Comparison of ENCODE assay signal across 15 cellular contexts in genomic region chr1:18920931-18921330, GRCh38.
"Had no signal": no experiment of that assay in that cellular context is flagged by ENCODE, and none has a peak within 500 bp of the region (broad histone marks: within the 10 kb centered on the region; RNA-seq: fewer than 3 reads in every experiment).

No MANE protein-coding gene starts in this region.

- DNase-seq: activated CD4-positive, alpha-beta T cell treated with anti-CD3 and anti-CD28 coated beads, Interleukin-2, amount 50 U/mL, for 4 hours; activated naive CD4-positive, alpha-beta T cell; activated naive CD8-positive, alpha-beta T cell treated with anti-CD3 and anti-CD28 coated beads for 36 hours; amniotic stem cell; endodermal cell; foreskin keratinocyte; islet precursor cell; left colon; nucleus accumbens; stimulated activated naive B cell treated with anti-CD40 and anti-IgM and Interleukin-4, amounts not matched to agents 10 μg/mL and 1 μg/mL and 100 μg/mL, for 72 hours; transverse colon had no signal

- H3K27me3 ChIP-seq: cardiac muscle cell, foreskin keratinocyte, transverse colon had no signal

- H3K4me3 Mint-ChIP-seq: activated naive CD8-positive, alpha-beta T cell treated with anti-CD3 and anti-CD28 coated beads for 36 hours; endodermal cell; natural killer cell treated with Interleukin-12 subunit alpha and Interleukin-12 subunit beta and Interleukin-15 and Interleukin-18, amount 100 ng/mL, for 72 hours; stimulated activated naive B cell treated with anti-CD40 and anti-IgM and Interleukin-4, amounts not matched to agents 10 μg/mL and 1 μg/mL and 100 μg/mL, for 72 hours had no signal

- H3K9me3 ChIP-seq: transverse colon had no signal

- H3K27ac Mint-ChIP-seq: activated naive CD8-positive, alpha-beta T cell treated with anti-CD3 and anti-CD28 coated beads for 36 hours; endodermal cell; natural killer cell treated with Interleukin-12 subunit alpha and Interleukin-12 subunit beta and Interleukin-15 and Interleukin-18, amount 100 ng/mL, for 72 hours; stimulated activated naive B cell treated with anti-CD40 and anti-IgM and Interleukin-4, amounts not matched to agents 10 μg/mL and 1 μg/mL and 100 μg/mL, for 72 hours had no signal

- H3K27ac ChIP-seq: epithelial cell of prostate had no signal

- H3K36me3 ChIP-seq: cardiac muscle cell, transverse colon had no signal

- H3K27me3 Mint-ChIP-seq: activated naive CD8-positive, alpha-beta T cell treated with anti-CD3 and anti-CD28 coated beads for 36 hours; natural killer cell treated with Interleukin-12 subunit alpha and Interleukin-12 subunit beta and Interleukin-15 and Interleukin-18, amount 100 ng/mL, for 72 hours; stimulated activated naive B cell treated with anti-CD40 and anti-IgM and Interleukin-4, amounts not matched to agents 10 μg/mL and 1 μg/mL and 100 μg/mL, for 72 hours had no signal

- H3K4me3 ChIP-seq: cardiac muscle cell, lung, transverse colon had no signal

- ATAC-seq: foreskin keratinocyte; natural killer cell treated with Interleukin-12 subunit alpha and Interleukin-12 subunit beta and Interleukin-15 and Interleukin-18, amount 100 ng/mL, for 72 hours; stimulated activated naive B cell treated with anti-CD40 and anti-IgM and Interleukin-4, amounts not matched to agents 10 μg/mL and 1 μg/mL and 100 μg/mL, for 72 hours had no signal

- H3K9me3 Mint-ChIP-seq: natural killer cell treated with Interleukin-12 subunit alpha and Interleukin-12 subunit beta and Interleukin-15 and Interleukin-18, amount 100 ng/mL, for 72 hours had no signal
